ENCODE assay signal across 2 cellular contexts in the genomic region with DNA sequence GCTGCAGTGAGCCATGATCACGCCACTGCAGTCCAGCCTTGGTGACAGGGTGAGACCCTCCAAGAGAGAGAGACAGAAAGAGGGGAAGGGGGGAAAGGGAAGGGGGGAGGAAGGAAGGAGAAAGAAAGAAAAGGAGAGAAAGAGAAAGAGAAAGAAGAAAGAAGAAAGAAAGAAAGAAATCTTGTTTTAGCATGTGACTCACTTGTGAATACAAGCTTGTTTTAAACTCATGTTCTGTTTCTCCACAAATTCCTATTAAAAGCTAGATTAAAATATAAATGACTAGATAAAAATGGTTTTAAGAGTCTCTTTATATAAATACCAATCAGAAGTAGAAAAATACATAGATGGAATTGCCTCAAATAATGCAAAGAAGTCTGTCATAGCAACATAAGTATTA.
A peak's percentile ranks its signal among the peaks of the same experiment; 100 is the strongest.
TF ChIP-seq lines count a peak whose summit lies in the region.

No MANE protein-coding gene starts in this region.

TF ChIP-seq in HepG2, 621 proteins besides CTCF, POLR2A, EP300 and RAD21:
- TF ChIP-seq, protein P1, sequence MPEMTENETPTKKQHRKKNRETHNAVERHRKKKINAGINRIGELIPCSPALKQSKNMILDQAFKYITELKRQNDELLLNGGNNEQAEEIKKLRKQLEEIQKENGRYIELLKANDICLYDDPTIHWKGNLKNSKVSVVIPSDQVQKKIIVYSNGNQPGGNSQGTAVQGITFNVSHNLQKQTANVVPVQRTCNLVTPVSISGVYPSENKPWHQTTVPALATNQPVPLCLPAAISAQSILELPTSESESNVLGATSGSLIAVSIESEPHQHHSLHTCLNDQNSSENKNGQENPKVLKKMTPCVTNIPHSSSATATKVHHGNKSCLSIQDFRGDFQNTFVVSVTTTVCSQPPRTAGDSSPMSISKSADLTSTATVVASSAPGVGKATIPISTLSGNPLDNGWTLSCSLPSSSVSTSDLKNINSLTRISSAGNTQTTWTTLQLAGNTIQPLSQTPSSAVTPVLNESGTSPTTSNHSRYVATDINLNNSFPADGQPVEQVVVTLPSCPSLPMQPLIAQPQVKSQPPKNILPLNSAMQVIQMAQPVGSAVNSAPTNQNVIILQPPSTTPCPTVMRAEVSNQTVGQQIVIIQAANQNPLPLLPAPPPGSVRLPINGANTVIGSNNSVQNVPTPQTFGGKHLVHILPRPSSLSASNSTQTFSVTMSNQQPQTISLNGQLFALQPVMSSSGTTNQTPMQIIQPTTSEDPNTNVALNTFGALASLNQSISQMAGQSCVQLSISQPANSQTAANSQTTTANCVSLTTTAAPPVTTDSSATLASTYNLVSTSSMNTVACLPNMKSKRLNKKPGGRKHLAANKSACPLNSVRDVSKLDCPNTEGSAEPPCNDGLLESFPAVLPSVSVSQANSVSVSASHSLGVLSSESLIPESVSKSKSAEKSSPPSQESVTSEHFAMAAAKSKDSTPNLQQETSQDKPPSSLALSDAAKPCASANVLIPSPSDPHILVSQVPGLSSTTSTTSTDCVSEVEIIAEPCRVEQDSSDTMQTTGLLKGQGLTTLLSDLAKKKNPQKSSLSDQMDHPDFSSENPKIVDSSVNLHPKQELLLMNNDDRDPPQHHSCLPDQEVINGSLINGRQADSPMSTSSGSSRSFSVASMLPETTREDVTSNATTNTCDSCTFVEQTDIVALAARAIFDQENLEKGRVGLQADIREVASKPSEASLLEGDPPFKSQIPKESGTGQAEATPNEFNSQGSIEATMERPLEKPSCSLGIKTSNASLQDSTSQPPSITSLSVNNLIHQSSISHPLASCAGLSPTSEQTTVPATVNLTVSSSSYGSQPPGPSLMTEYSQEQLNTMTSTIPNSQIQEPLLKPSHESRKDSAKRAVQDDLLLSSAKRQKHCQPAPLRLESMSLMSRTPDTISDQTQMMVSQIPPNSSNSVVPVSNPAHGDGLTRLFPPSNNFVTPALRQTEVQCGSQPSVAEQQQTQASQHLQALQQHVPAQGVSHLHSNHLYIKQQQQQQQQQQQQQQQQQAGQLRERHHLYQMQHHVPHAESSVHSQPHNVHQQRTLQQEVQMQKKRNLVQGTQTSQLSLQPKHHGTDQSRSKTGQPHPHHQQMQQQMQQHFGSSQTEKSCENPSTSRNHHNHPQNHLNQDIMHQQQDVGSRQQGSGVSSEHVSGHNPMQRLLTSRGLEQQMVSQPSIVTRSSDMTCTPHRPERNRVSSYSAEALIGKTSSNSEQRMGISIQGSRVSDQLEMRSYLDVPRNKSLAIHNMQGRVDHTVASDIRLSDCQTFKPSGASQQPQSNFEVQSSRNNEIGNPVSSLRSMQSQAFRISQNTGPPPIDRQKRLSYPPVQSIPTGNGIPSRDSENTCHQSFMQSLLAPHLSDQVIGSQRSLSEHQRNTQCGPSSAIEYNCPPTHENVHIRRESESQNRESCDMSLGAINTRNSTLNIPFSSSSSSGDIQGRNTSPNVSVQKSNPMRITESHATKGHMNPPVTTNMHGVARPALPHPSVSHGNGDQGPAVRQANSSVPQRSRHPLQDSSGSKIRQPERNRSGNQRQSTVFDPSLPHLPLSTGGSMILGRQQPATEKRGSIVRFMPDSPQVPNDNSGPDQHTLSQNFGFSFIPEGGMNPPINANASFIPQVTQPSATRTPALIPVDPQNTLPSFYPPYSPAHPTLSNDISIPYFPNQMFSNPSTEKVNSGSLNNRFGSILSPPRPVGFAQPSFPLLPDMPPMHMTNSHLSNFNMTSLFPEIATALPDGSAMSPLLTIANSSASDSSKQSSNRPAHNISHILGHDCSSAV (CRISPR knock-in tag; IDR thresholded peaks at IDR 0.05; ENCODE audit: borderline replicate concordance): no peak
- 0 out of 2 replicates have a peak, but pooled peaks have one; percentile 61 for TF ChIP-seq PCBP1 (IDR thresholded peaks at IDR 0.05; ENCODE audit: borderline replicate concordance, low read depth, low read length)
- peak; percentile 96 for TF ChIP-seq HNRNPK (IDR thresholded peaks at IDR 0.05; ENCODE audit: low read depth, low read length, poor library complexity, severe bottlenecking)
- no peak for TF ChIP-seq POLR2G (IDR thresholded peaks at IDR 0.05; ENCODE audit: low read depth, low read length)
- no peak for TF ChIP-seq CBX2 (IDR thresholded peaks at IDR 0.05; ENCODE audit: low read depth, low read length)
- TF ChIP-seq CBX2 (CRISPR knock-in tag; IDR thresholded peaks at IDR 0.05; ENCODE audit: low read depth): no peak
- TF ChIP-seq, protein P2, sequence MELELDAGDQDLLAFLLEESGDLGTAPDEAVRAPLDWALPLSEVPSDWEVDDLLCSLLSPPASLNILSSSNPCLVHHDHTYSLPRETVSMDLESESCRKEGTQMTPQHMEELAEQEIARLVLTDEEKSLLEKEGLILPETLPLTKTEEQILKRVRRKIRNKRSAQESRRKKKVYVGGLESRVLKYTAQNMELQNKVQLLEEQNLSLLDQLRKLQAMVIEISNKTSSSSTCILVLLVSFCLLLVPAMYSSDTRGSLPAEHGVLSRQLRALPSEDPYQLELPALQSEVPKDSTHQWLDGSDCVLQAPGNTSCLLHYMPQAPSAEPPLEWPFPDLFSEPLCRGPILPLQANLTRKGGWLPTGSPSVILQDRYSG (CRISPR knock-in tag; IDR thresholded peaks at IDR 0.05): no peak
- TF ChIP-seq ZNF335 (CRISPR knock-in tag; IDR thresholded peaks at IDR 0.05): no peak

TF ChIP-seq in K562, 482 proteins besides CTCF, POLR2A, EP300 and RAD21:
- TF ChIP-seq HNRNPK (IDR thresholded peaks at IDR 0.05; ENCODE audit: low read depth, low read length, poor library complexity, severe bottlenecking): peak; percentile 91
- TF ChIP-seq, protein P3, sequence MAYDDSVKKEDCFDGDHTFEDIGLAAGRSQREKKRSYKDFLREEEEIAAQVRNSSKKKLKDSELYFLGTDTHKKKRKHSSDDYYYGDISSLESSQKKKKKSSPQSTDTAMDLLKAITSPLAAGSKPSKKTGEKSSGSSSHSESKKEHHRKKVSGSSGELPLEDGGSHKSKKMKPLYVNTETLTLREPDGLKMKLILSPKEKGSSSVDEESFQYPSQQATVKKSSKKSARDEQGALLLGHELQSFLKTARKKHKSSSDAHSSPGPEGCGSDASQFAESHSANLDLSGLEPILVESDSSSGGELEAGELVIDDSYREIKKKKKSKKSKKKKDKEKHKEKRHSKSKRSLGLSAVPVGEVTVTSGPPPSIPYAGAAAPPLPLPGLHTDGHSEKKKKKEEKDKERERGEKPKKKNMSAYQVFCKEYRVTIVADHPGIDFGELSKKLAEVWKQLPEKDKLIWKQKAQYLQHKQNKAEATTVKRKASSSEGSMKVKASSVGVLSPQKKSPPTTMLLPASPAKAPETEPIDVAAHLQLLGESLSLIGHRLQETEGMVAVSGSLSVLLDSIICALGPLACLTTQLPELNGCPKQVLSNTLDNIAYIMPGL (CRISPR knock-in tag; IDR thresholded peaks at IDR 0.05): no peak
- TF ChIP-seq PCBP1 (IDR thresholded peaks at IDR 0.05; ENCODE audit: low read depth, low read length, poor library complexity, severe bottlenecking): peak; percentile 79
